In the genomic region with DNA sequence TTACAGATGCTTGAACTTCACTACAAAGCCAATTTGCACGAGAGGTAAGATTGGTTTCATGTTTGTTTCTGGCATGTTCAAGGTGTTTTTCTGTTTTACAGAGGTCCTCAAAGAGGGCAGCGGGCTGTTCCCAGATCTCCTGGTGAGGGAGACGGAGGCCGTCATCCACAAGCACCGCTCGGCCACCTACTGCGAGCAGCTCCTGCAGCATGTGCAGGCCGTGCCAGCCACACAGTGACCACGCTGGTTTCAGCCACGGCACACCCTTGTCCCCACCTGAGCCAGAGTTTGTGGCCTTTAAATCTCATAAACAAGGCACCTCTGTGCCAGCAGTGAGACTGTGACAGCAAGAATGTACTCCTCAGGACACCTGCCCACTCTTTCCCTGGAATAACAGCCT, we compare ENCODE assay signal across 28 cellular contexts. TPM values are rescaled to one million over a fixed set of nuclear protein-coding genes. Genes with fewer than 3 reads are reported as not detected.
DNase-seq lines count a peak whose midpoint lies in the region; ATAC-seq, FAIRE-seq and TF ChIP-seq lines count a peak whose summit lies in the region.
"Had no signal": no experiment of that assay in that cellular context is flagged by ENCODE, and none has a peak within 500 bp of the region (broad histone marks: within the 10 kb centered on the region; RNA-seq: fewer than 3 reads in every experiment).

No MANE protein-coding gene starts in this region.

- H3K4ac ChIP-seq in neuronal stem cell (ENCODE audit: low read length) (no peak overlapping the region), trophoblast cell (ENCODE audit: low read depth, low read length) (no peak overlapping the region)

- peaks cover 4% of the 10 kb centered on the region for H3K79me1 ChIP-seq in neuronal stem cell (ENCODE audit: low read depth, low read length)
- no peaks in the 10 kb centered on the region for H3K79me1 ChIP-seq in trophoblast cell (ENCODE audit: low read length)

- H3K79me2 ChIP-seq in trophoblast cell (ENCODE audit: control insufficient read depth, insufficient read depth, low read length, poor library complexity), result no peaks in the 10 kb centered on the region

- H4K12ac ChIP-seq in trophoblast cell (ENCODE audit: low read depth, low read length), result no peak overlapping the region

- CTCF ChIA-PET in RWPE1 (lab: Yijun Ruan, JAX), result interaction anchor here (0.6 kb wide), 1 partner anchor 139 kb away, joined by 4 read pairs; no protein-coding TSS in a partner anchor

- no peak overlapping the region for H2AFZ ChIP-seq in neuronal stem cell (ENCODE audit: low read length)
- H2AFZ ChIP-seq in trophoblast cell (ENCODE audit: insufficient read depth, low read length, poor library complexity), result no peak overlapping the region

- DNase-seq in Right ventricle myocardium superior (peak; percentile 30), heart left ventricle (no peak), RWPE1 (ENCODE audit: low spot score) (no peak), neuronal stem cell (ENCODE audit: low spot score) (no peak), urothelium cell line (ENCODE audit: low spot score) (no peak), trophoblast cell (no peak)
- DNase-seq in effector memory CD4-positive, alpha-beta T cell, result no peak
- DNase-seq: 8988T; ACHN; BE2C; C1 segment of cervical spinal cord; CD4-positive, alpha-beta memory T cell; CD4-positive, CD25-positive, alpha-beta regulatory T cell; CD8-positive, alpha-beta memory T cell; COR-L47; DMS 273 treated with DMSO at 0.1 percent for 48 hours; DMS153; DMS53; DMS79; DND-41; EL; GDM1 had no signal

- POLR2A ChIA-PET in RWPE1 (lab: Yijun Ruan, JAX; ENCODE audit: low non-redundant PET), result no interaction called here

- H2BK12ac ChIP-seq in neuronal stem cell (ENCODE audit: low read length), result no peak overlapping the region
- H2BK12ac ChIP-seq in trophoblast cell (ENCODE audit: low read length), result no peak overlapping the region

- TF ChIP-seq POLR2A in heart left ventricle (IDR thresholded peaks at IDR 0.05), result no peak

- peak; percentile 27 for FAIRE-seq in urothelium cell line (lab: Jason Lieb, UNC)
- FAIRE-seq: A204.1, GM12878, GM12892, GM19239 had no signal

- intact Hi-C loops in Right ventricle myocardium superior (cut with DNase I), result no loop called here
- intact Hi-C loops in heart left ventricle (cut with DNase I), result loop anchor here in 6 of 10 donors (1.0 to 10.0 kb wide), 5 partner anchors 49 to 89 kb away; partner anchors contain the start of gene SUN1 (in 2 of the 6)

- no peak overlapping the region for H3K18ac ChIP-seq in neuronal stem cell (ENCODE audit: low read length)
- H3K18ac ChIP-seq in trophoblast cell (ENCODE audit: low read length), result no peak overlapping the region

- 95 to 97% (median 96%) methylated on average over 10 of the region's 10 CpGs for WGBS in heart left ventricle, 4 donors
- WGBS in neuronal stem cell (ENCODE audit: extremely low coverage in 2 of 2, insufficient read length in 2 of 2, insufficient replicate concordance in 1 of 2), 2 donors, result no CpG with 5 or more reads among the region's 10 CpGs
- no CpG with 5 or more reads among the region's 10 CpGs for WGBS in trophoblast cell (ENCODE audit: extremely low coverage, insufficient coverage, insufficient read length)

- ATAC-seq in Right ventricle myocardium superior (ENCODE audit: poor library complexity), result no peak
- no peak for ATAC-seq in heart left ventricle
- no peak for ATAC-seq in GM19351 (IDR thresholded peaks at IDR 0.05; ENCODE audit: unreplicated experiment)

- peaks cover 0 to 18% (median 2%) of the 10 kb centered on the region in 12 donors for H3K4me1 ChIP-seq in heart left ventricle
- H3K4me1 ChIP-seq in neuronal stem cell (ENCODE audit: control insufficient read depth in 2 of 2, insufficient read depth in 1 of 2, low read depth in 1 of 2, low read length in 2 of 2), result no peaks in the 10 kb centered on the region
- H3K4me1 ChIP-seq in effector memory CD4-positive, alpha-beta T cell (ENCODE audit: control insufficient read depth, insufficient read depth, low read length, poor library complexity, severe bottlenecking), result peaks cover 4% of the 10 kb centered on the region
- H3K4me1 ChIP-seq in trophoblast cell (ENCODE audit: control insufficient read depth in 1 of 2, insufficient read depth in 2 of 2, low read length in 2 of 2), result no peaks in the 10 kb centered on the region
- H3K4me1 ChIP-seq: BE2C, BLaER1 had no signal

- H2AK5ac ChIP-seq in neuronal stem cell (ENCODE audit: low read depth, low read length) (peak overlapping the region; percentile 6), trophoblast cell (ENCODE audit: low read length) (no peak overlapping the region)

- TF ChIP-seq CTCF in heart left ventricle (IDR thresholded peaks at IDR 0.05), result no peak
- no peak for TF ChIP-seq CTCF in RWPE1 (conservative IDR thresholded peaks at IDR 0.05; ENCODE audit: low read depth)

- H3K27ac ChIP-seq in heart left ventricle, result no peak overlapping the region
- H3K27ac ChIP-seq in RWPE1, result peak overlapping the region; percentile 47
- no peak overlapping the region for H3K27ac ChIP-seq in neuronal stem cell (replicated peaks; ENCODE audit: low read length)
- no peak overlapping the region for H3K27ac ChIP-seq in effector memory CD4-positive, alpha-beta T cell (ENCODE audit: insufficient read depth, low read length, poor library complexity, severe bottlenecking)
- no peak overlapping the region for H3K27ac ChIP-seq in trophoblast cell (ENCODE audit: low read depth, low read length)
- H3K27ac ChIP-seq: BLaER1 had no signal

- no peak overlapping the region for H4K8ac ChIP-seq in neuronal stem cell (ENCODE audit: low read depth, low read length)
- H4K8ac ChIP-seq in trophoblast cell (ENCODE audit: low read depth, low read length), result no peak overlapping the region

- H3K36me3 ChIP-seq in heart left ventricle (peaks cover 0 to 50% (median 31%) of the 10 kb centered on the region in 9 donors), neuronal stem cell (replicated peaks in 1 of 2; ENCODE audit: control insufficient read depth in 2 of 2, insufficient read depth in 2 of 2, low read length in 2 of 2) (peaks cover 37 to 74% of the 10 kb centered on the region in 2 donors), trophoblast cell (ENCODE audit: control insufficient read depth in 1 of 2, insufficient read depth in 2 of 2, low read length in 2 of 2) (peaks cover 33 to 37% of the 10 kb centered on the region in 2 experiments)
- H3K36me3 ChIP-seq in effector memory CD4-positive, alpha-beta T cell (ENCODE audit: control insufficient read depth, insufficient read depth, low read length), result peaks cover 11% of the 10 kb centered on the region

- H2BK120ac ChIP-seq in neuronal stem cell (ENCODE audit: low read depth, low read length), result no peak overlapping the region
- no peak overlapping the region for H2BK120ac ChIP-seq in trophoblast cell (ENCODE audit: insufficient read depth, low read length, poor library complexity)

- no peak overlapping the region for H2BK5ac ChIP-seq in neuronal stem cell (ENCODE audit: low read length)
- H2BK5ac ChIP-seq in trophoblast cell (ENCODE audit: low read depth, low read length, poor library complexity), result no peak overlapping the region

- H3K14ac ChIP-seq in neuronal stem cell (ENCODE audit: low read length) (no peak overlapping the region), trophoblast cell (ENCODE audit: low read length) (no peak overlapping the region)

- no peak overlapping the region for H3K23ac ChIP-seq in neuronal stem cell (ENCODE audit: low read depth, low read length, poor library complexity)
- no peak overlapping the region for H3K23ac ChIP-seq in trophoblast cell (ENCODE audit: low read length)

- no peaks in the 10 kb centered on the region for H3K27me3 ChIP-seq in heart left ventricle
- no peaks in the 10 kb centered on the region for H3K27me3 ChIP-seq in neuronal stem cell (ENCODE audit: control insufficient read depth in 3 of 3, insufficient read depth in 3 of 3, low read depth in 1 of 3, low read length in 3 of 3)
- H3K27me3 ChIP-seq in effector memory CD4-positive, alpha-beta T cell (replicated peaks; ENCODE audit: control insufficient read depth, insufficient read depth, low read length, poor library complexity, severe bottlenecking), result no peaks in the 10 kb centered on the region
- no peaks in the 10 kb centered on the region for H3K27me3 ChIP-seq in trophoblast cell (ENCODE audit: insufficient read depth, low read length)
- H3K27me3 ChIP-seq: BE2C, BLaER1 had no signal

- no peak overlapping the region for H2BK15ac ChIP-seq in neuronal stem cell (ENCODE audit: low read length)

- no peaks in the 10 kb centered on the region for H3K9me3 ChIP-seq in heart left ventricle
- peaks cover 0 to 2% of the 10 kb centered on the region in 2 donors for H3K9me3 ChIP-seq in neuronal stem cell (replicated peaks in 1 of 2; ENCODE audit: control insufficient read depth in 2 of 2, insufficient read depth in 1 of 2, low read depth in 1 of 2, low read length in 2 of 2)
- no peaks in the 10 kb centered on the region for H3K9me3 ChIP-seq in effector memory CD4-positive, alpha-beta T cell (ENCODE audit: control insufficient read depth, low read length)
- H3K9me3 ChIP-seq in trophoblast cell (ENCODE audit: insufficient read depth, low read depth, low read length), result peaks cover 4% of the 10 kb centered on the region
- H3K9me3 ChIP-seq: BE2C, BLaER1 had no signal

- no peak overlapping the region for H3K4me3 ChIP-seq in heart left ventricle
- H3K4me3 ChIP-seq in neuronal stem cell (ENCODE audit: low read length in 2 of 2), result no peak overlapping the region
- H3K4me3 ChIP-seq in effector memory CD4-positive, alpha-beta T cell (ENCODE audit: insufficient read depth, low read depth, low read length, poor library complexity, severe bottlenecking), result no peak overlapping the region
- no peak overlapping the region for H3K4me3 ChIP-seq in trophoblast cell (ENCODE audit: low read depth, low read length)
- H3K4me3 ChIP-seq: BLaER1, GM12878 had no signal

- H4K91ac ChIP-seq in neuronal stem cell (ENCODE audit: low read depth, low read length, poor library complexity) (no peak overlapping the region), trophoblast cell (ENCODE audit: low read depth, low read length) (no peak overlapping the region)

- H3K4me2 ChIP-seq in neuronal stem cell (ENCODE audit: insufficient read depth, low read length, poor library complexity, severe bottlenecking) (no peak overlapping the region), trophoblast cell (ENCODE audit: low read length) (no peak overlapping the region)
- H3K4me2 ChIP-seq: BLaER1 had no signal

- H3K9ac ChIP-seq in neuronal stem cell (ENCODE audit: low read depth, low read length, poor library complexity) (no peak overlapping the region), trophoblast cell (ENCODE audit: low read length) (no peak overlapping the region)
- H3K9ac ChIP-seq: BLaER1 had no signal

RNA-seq across cellular contexts. Expression of gene SUN1, which starts 46.9 kb away (rescaled TPM):
- total RNA-seq in Right ventricle myocardium superior, result 177 TPM
- total RNA-seq in heart left ventricle, result 100 to 1,000 TPM; 117 to 203 (median 157) TPM
- 100 to 1,000 TPM; 111 to 148 TPM for polyA plus RNA-seq in heart left ventricle
- 62.1 TPM for polyA plus RNA-seq in neuronal stem cell (2013, experiment 1 of 2)
- 60.5 TPM for polyA plus RNA-seq in neuronal stem cell (2013, experiment 2 of 2)
- polyA plus RNA-seq in trophoblast cell (2013), result 85.9 and 88.3 TPM in 2 replicates

RNA-seq across cellular contexts. Expression of gene PRKAR1B, which starts 58.3 kb away (rescaled TPM):
- total RNA-seq in Right ventricle myocardium superior, result 16.5 TPM
- 10 to 100 TPM; 11.4 to 22.2 (median 18.4) TPM for total RNA-seq in heart left ventricle
- 10 to 100 TPM in 1 of 2 donors, 1 to 10 TPM in 1; 4.1 to 15.3 TPM for polyA plus RNA-seq in heart left ventricle
- 14.0 TPM for polyA plus RNA-seq in neuronal stem cell (2013, experiment 1 of 2)
- polyA plus RNA-seq in neuronal stem cell (2013, experiment 2 of 2), result 12.9 TPM
- 2.6 and 3.4 TPM in 2 replicates for polyA plus RNA-seq in trophoblast cell (2013)

RNA-seq across cellular contexts. Expression of gene DNAAF5, which starts 58.9 kb away (rescaled TPM):
- 19.3 TPM for total RNA-seq in Right ventricle myocardium superior
- 10 to 100 TPM; 13.9 to 45.8 (median 23.7) TPM for total RNA-seq in heart left ventricle
- polyA plus RNA-seq in heart left ventricle, result 10 to 100 TPM in 1 of 2 donors, 1 to 10 TPM in 1; 7.2 to 15.3 TPM
- 26.4 TPM for polyA plus RNA-seq in neuronal stem cell (2013, experiment 1 of 2)
- 26.5 TPM for polyA plus RNA-seq in neuronal stem cell (2013, experiment 2 of 2)
- 13.5 and 13.7 TPM in 2 replicates for polyA plus RNA-seq in trophoblast cell (2013)
